In genomic region chr6:138719011-138719635, GRCh38 we compare ENCODE assay signal across 13 cellular contexts. TPM values are rescaled to one million over a fixed set of nuclear protein-coding genes. Genes with fewer than 3 reads are reported as not detected.
A peak's percentile ranks its signal among the peaks of the same experiment; 100 is the strongest.
DNase-seq lines count a peak whose midpoint lies in the region; ATAC-seq and TF ChIP-seq lines count a peak whose summit lies in the region.
"Had no signal": no experiment of that assay in that cellular context is flagged by ENCODE, and none has a peak within 500 bp of the region (broad histone marks: within the 10 kb centered on the region; RNA-seq: fewer than 3 reads in every experiment).

No MANE protein-coding gene starts in this region.

- H3K4me3 Mint-ChIP-seq in osteocyte (ENCODE audit: unreplicated experiment), result no peak overlapping the region
- H3K4me3 Mint-ChIP-seq in activated T-cell treated with anti-CD3 and anti-CD28 coated beads, Interleukin-2, amount 50 U/mL, for 72 hours, result no peak overlapping the region
- H3K4me3 Mint-ChIP-seq: B cell, nephron progenitor cell had no signal

- peak overlapping the region; percentile 61 for H3K27ac Mint-ChIP-seq in osteocyte (ENCODE audit: unreplicated experiment)
- H3K27ac Mint-ChIP-seq in activated T-cell treated with anti-CD3 and anti-CD28 coated beads, Interleukin-2, amount 50 U/mL, for 72 hours, result no peak overlapping the region
- H3K27ac Mint-ChIP-seq: B cell, nephron progenitor cell had no signal

- ATAC-seq in activated T-cell treated with anti-CD3 and anti-CD28 coated beads, Interleukin-2, amount 50 U/mL, for 72 hours (replicated peaks in 1 of 2), result no peak
- ATAC-seq in HG02571 (IDR thresholded peaks at IDR 0.05; ENCODE audit: unreplicated experiment), result no peak

- peaks cover 10% of the 10 kb centered on the region for H3K27me3 Mint-ChIP-seq in osteocyte (ENCODE audit: unreplicated experiment)
- peaks cover 17% of the 10 kb centered on the region for H3K27me3 Mint-ChIP-seq in activated T-cell treated with anti-CD3 and anti-CD28 coated beads, Interleukin-2, amount 50 U/mL, for 72 hours (ENCODE audit: low read depth)

- H3K36me3 Mint-ChIP-seq in osteocyte (ENCODE audit: unreplicated experiment), result peaks cover 3% of the 10 kb centered on the region
- H3K36me3 Mint-ChIP-seq in activated T-cell treated with anti-CD3 and anti-CD28 coated beads, Interleukin-2, amount 50 U/mL, for 72 hours (ENCODE audit: insufficient read depth in 2 of 2), result peaks cover under 1 to 3% of the 10 kb centered on the region in 2 donors

- peaks cover 5% of the 10 kb centered on the region for H3K9me3 Mint-ChIP-seq in osteocyte (ENCODE audit: unreplicated experiment)
- H3K9me3 Mint-ChIP-seq in activated T-cell treated with anti-CD3 and anti-CD28 coated beads, Interleukin-2, amount 50 U/mL, for 72 hours, result peaks cover under 1 to 4% of the 10 kb centered on the region in 2 donors

- DNase-seq in EH (ENCODE audit: low read depth), result peak; percentile 81
- peak; percentile 13 for DNase-seq in OCI-M1 (lab: John Stamatoyannopoulos, UW)
- DNase-seq in fibroblast of peridontal ligament (ENCODE audit: extremely low read depth), result peak; percentile 89
- DNase-seq in osteocyte (ENCODE audit: extremely low spot score, unreplicated experiment), result no peak
- DNase-seq in DMS79 (lab: John Stamatoyannopoulos, UW), result no peak
- no peak for DNase-seq in activated T-cell treated with anti-CD3 and anti-CD28 coated beads, Interleukin-2, amount 50 U/mL, for 72 hours
- no peak for DNase-seq in NCI-H2029 treated with DMSO at 0.1 percent for 48 hours (lab: John Stamatoyannopoulos, UW)
- DNase-seq: GDM1; NCI-H446 treated with DMSO at 0.1 percent for 48 hours; nephron progenitor cell; stimulated activated CD4-positive, alpha-beta T cell treated with anti-CD3 and anti-CD28 coated beads, Interleukin-15, amount 100 ng/mL, for 24 hours had no signal

- no peak for TF ChIP-seq CTCF in osteocyte (IDR thresholded peaks at IDR 0.05)

- peaks cover 30% of the 10 kb centered on the region for H3K4me1 Mint-ChIP-seq in osteocyte (ENCODE audit: unreplicated experiment)
- no peaks in the 10 kb centered on the region for H3K4me1 Mint-ChIP-seq in activated T-cell treated with anti-CD3 and anti-CD28 coated beads, Interleukin-2, amount 50 U/mL, for 72 hours (ENCODE audit: low read depth)
- H3K4me1 Mint-ChIP-seq: nephron progenitor cell had no signal

RNA-seq across cellular contexts. Expression of gene CCDC28A, which starts 54.4 kb away (rescaled TPM):
- 11.7 and 12.9 TPM in 2 replicates for total RNA-seq in osteocyte
- 10 to 100 TPM; 41.2 to 41.9 TPM for total RNA-seq in activated T-cell treated with anti-CD3 and anti-CD28 coated beads, Interleukin-2, amount 50 U/mL, for 72 hours

Comparison
In these comparisons a context has a peak if more than half of its experiments do, and no peak if none do; other contexts are left out.
1. DNase-seq: peak in EH (single experiment), OCI-M1 (single experiment) and fibroblast of peridontal ligament (single experiment); none in osteocyte (single experiment), DMS79 (single experiment), activated T-cell treated with anti-CD3 and anti-CD28 coated beads, Interleukin-2, amount 50 U/mL, for 72 hours (0 of 2) and NCI-H2029 treated with DMSO at 0.1 percent for 48 hours (single experiment).